ENCODE assay signal across 19 cellular contexts in the genomic region with DNA sequence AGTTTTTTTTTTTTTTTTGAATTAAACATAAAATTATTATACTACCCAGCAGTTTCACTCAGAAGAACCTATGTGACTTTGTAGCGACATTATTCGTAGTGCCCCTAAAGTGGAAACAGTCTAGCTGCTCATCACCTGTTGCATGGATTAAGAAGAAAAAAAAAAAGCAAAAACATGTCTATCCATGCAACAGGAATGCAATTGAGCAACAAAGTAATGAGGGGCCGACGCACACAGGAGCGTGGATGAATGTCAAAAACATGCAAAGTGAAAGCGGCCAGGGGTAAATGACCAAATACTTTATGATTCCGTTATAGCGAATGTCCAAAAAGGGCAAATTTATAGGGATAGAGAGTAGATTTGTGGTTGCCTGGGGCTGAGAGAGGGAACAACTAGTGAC. TPM values are rescaled to one million over a fixed set of nuclear protein-coding genes. Genes with fewer than 3 reads are reported as not detected.
DNase-seq lines count a peak whose midpoint lies in the region; ATAC-seq and TF ChIP-seq lines count a peak whose summit lies in the region.
"Had no signal": no experiment of that assay in that cellular context is flagged by ENCODE, and none has a peak within 500 bp of the region (broad histone marks: within the 10 kb centered on the region; RNA-seq: fewer than 3 reads in every experiment).

No MANE protein-coding gene starts in this region.

- intact Hi-C loops in gastrocnemius medialis (cut with DNase I; ENCODE audit: low total_unique reads): no loop called here

- H3K27me3 ChIP-seq in RWPE2 (ENCODE audit: insufficient read depth, poor library complexity, severe bottlenecking) (no peaks in the 10 kb centered on the region), gastrocnemius medialis (no peaks in the 10 kb centered on the region)
- H3K27me3 ChIP-seq: MG63 had no signal

- H3K9me3 ChIP-seq in RWPE2 (ENCODE audit: severe bottlenecking) (no peaks in the 10 kb centered on the region), gastrocnemius medialis (no peaks in the 10 kb centered on the region)
- H3K9me3 ChIP-seq: A549, MG63 had no signal

- H3K4me1 ChIP-seq in RWPE2 (ENCODE audit: insufficient read depth, poor library complexity, severe bottlenecking): peaks cover 31% of the 10 kb centered on the region
- H3K4me1 ChIP-seq in gastrocnemius medialis: peaks cover 64 to 70% of the 10 kb centered on the region in 2 donors

- TF ChIP-seq POLR2A in gastrocnemius medialis (IDR thresholded peaks at IDR 0.05): no peak

- peak; percentile 77 for DNase-seq in EH (ENCODE audit: low read depth)
- no peak for DNase-seq in RWPE2 (ENCODE audit: low spot score)
- no peak for DNase-seq in epithelial cell of prostate (ENCODE audit: low read depth, low spot score)
- DNase-seq in gastrocnemius medialis: no peak
- no peak for DNase-seq in HT-29 (ENCODE audit: low spot score)
- DNase-seq in D341Med (ENCODE audit: low spot score): no peak
- no peak for DNase-seq in stimulated activated naive CD4-positive, alpha-beta T cell treated with Interleukin-2 at 50 U/mL for 16 hours (lab: John Stamatoyannopoulos, UW)
- DNase-seq in GM20000 (ENCODE audit: low spot score): no peak
- DNase-seq: KG1, MG63, NCI-H1092, NCI-H146, NCI-H2081 treated with DMSO at 0.1 percent for 48 hours, NCI-H524 had no signal

- in situ Hi-C loops in gastrocnemius medialis (cut with MboI; ENCODE audit: low sequenced_read_pairs in 4 of 4): no loop called here

- H3K27ac ChIP-seq in RWPE2 (ENCODE audit: poor library complexity, severe bottlenecking): peak overlapping the region; percentile 67
- H3K27ac ChIP-seq in epithelial cell of prostate: peak overlapping the region; percentile 79
- H3K27ac ChIP-seq in gastrocnemius medialis: peak overlapping the region; percentile 94 to 98 (median 98)
- H3K27ac ChIP-seq: C4-2B had no signal

- no peaks in the 10 kb centered on the region for H3K36me3 ChIP-seq in RWPE2 (ENCODE audit: low read depth)
- peaks cover 0 to 24% of the 10 kb centered on the region in 2 donors for H3K36me3 ChIP-seq in gastrocnemius medialis
- H3K36me3 ChIP-seq: MG63 had no signal

- no peak for TF ChIP-seq CTCF in RWPE2 (IDR thresholded peaks at IDR 0.05; ENCODE audit: poor library complexity, severe bottlenecking)
- TF ChIP-seq CTCF in gastrocnemius medialis (IDR thresholded peaks at IDR 0.05 in 4 of 5, conservative IDR thresholded peaks at IDR 0.05 in 1 of 5): no peak
- no peak for TF ChIP-seq CTCF in GM20000 (IDR thresholded peaks at IDR 0.05; ENCODE audit: extremely low read depth, missing control alignments)

- H3K4me3 ChIP-seq in RWPE2 (ENCODE audit: severe bottlenecking): no peak overlapping the region
- no peak overlapping the region for H3K4me3 ChIP-seq in gastrocnemius medialis
- H3K4me3 ChIP-seq: A549, MG63 had no signal

- ATAC-seq in RWPE2 (ENCODE audit: low read depth) (no peak), gastrocnemius medialis (no peak)
- ATAC-seq: A549, HepG2, Right ventricle myocardium inferior had no signal

RNA-seq across cellular contexts. Expression of gene MYO18B, which starts 16.3 kb away (rescaled TPM):
- 100 to 1,000 TPM; 273 to 408 (median 362) TPM for total RNA-seq in gastrocnemius medialis
- not detected in 2 replicates for total RNA-seq in HT-29 (2014; rRNA removed; shearing (Covaris generic))
- total RNA-seq: Daoy, HepG2 had no signal

Comparison
In these comparisons a context has a peak if more than half of its experiments do, and no peak if none do; other contexts are left out.
1. RNA of gene MYO18B, which starts 16.3 kb away (total RNA-seq): 273 to 408 TPM in gastrocnemius medialis; not detected in HT-29; every median in the first group is over 100 times any median in the second.
2. Peak in every context shown above with its lines, with median percentiles within 50 percentile points of each other: H3K27ac ChIP-seq.